15 cellular contexts compared by ENCODE assay signal in genomic region chr2:215764441-215765048, GRCh38.
DNase-seq lines count a peak whose midpoint lies in the region; ATAC-seq and TF ChIP-seq lines count a peak whose summit lies in the region.
"Had no signal": no experiment of that assay in that cellular context is flagged by ENCODE, and none has a peak within 500 bp of the region (broad histone marks: within the 10 kb centered on the region; RNA-seq: fewer than 3 reads in every experiment).

No MANE protein-coding gene starts in this region.

- in situ Hi-C loops in G401 (cut with HindIII; ENCODE audit: low sequenced_read_pairs) = no loop called here

- no peaks in the 10 kb centered on the region for H3K27me3 ChIP-seq in trophoblast cell (ENCODE audit: insufficient read depth, low read length)

- H2BK12ac ChIP-seq in trophoblast cell (ENCODE audit: low read length) = peak overlapping the region; percentile 5

- H3K9me3 ChIP-seq in trophoblast cell (ENCODE audit: insufficient read depth, low read depth, low read length) = no peaks in the 10 kb centered on the region

- H3K4me3 ChIP-seq in trophoblast cell (ENCODE audit: low read depth, low read length) = no peak overlapping the region
- H3K4me3 ChIP-seq: spleen had no signal

- no peak for TF ChIP-seq POLR2A in erythroblast (IDR thresholded peaks at IDR 0.05; ENCODE audit: low read length)

- peak overlapping the region; percentile 46 for H4K91ac ChIP-seq in trophoblast cell (ENCODE audit: low read depth, low read length)

- H3K79me1 ChIP-seq in trophoblast cell (ENCODE audit: low read length) = peaks cover 15% of the 10 kb centered on the region

- H3K9ac ChIP-seq in trophoblast cell (ENCODE audit: low read length) = no peak overlapping the region

- H3K27ac ChIP-seq in trophoblast cell (ENCODE audit: low read depth, low read length) = peak overlapping the region; percentile 4
- H3K27ac ChIP-seq: HL-60, spleen had no signal

- peak overlapping the region; percentile 9 for H2AK5ac ChIP-seq in trophoblast cell (ENCODE audit: low read length)

- no peaks in the 10 kb centered on the region for H3K79me2 ChIP-seq in trophoblast cell (ENCODE audit: control insufficient read depth, insufficient read depth, low read length, poor library complexity)

- H3K18ac ChIP-seq in trophoblast cell (ENCODE audit: low read length) = no peak overlapping the region

- H3K23ac ChIP-seq in trophoblast cell (ENCODE audit: low read length) = no peak overlapping the region

- H4K12ac ChIP-seq in trophoblast cell (ENCODE audit: low read depth, low read length) = no peak overlapping the region

- no peak overlapping the region for H3K4ac ChIP-seq in trophoblast cell (ENCODE audit: low read depth, low read length)

- no peak overlapping the region for H2AFZ ChIP-seq in trophoblast cell (ENCODE audit: insufficient read depth, low read length, poor library complexity)

- WGBS in trophoblast cell (ENCODE audit: extremely low coverage, insufficient coverage, insufficient read length) = no CpG with 5 or more reads among the region's 1 CpG

- no peak overlapping the region for H3K4me2 ChIP-seq in trophoblast cell (ENCODE audit: low read length)

- H4K8ac ChIP-seq in trophoblast cell (ENCODE audit: low read depth, low read length) = no peak overlapping the region

- H3K4me1 ChIP-seq in trophoblast cell (ENCODE audit: control insufficient read depth in 1 of 2, insufficient read depth in 2 of 2, low read length in 2 of 2) = peaks cover 7 to 9% of the 10 kb centered on the region in 2 experiments
- H3K4me1 ChIP-seq: spleen had no signal

- H3K36me3 ChIP-seq in trophoblast cell (ENCODE audit: control insufficient read depth in 1 of 2, insufficient read depth in 2 of 2, low read length in 2 of 2) = no peaks in the 10 kb centered on the region
- H3K36me3 ChIP-seq: spleen had no signal

- no peak for ATAC-seq in GM18873 (IDR thresholded peaks at IDR 0.05; ENCODE audit: low FRiP score, unreplicated experiment)
- no peak for ATAC-seq in HG03354 (IDR thresholded peaks at IDR 0.05; ENCODE audit: poor library complexity, severe bottlenecking, unreplicated experiment)

- H2BK5ac ChIP-seq in trophoblast cell (ENCODE audit: low read depth, low read length, poor library complexity) = peak overlapping the region; percentile 13

- H2BK120ac ChIP-seq in trophoblast cell (ENCODE audit: insufficient read depth, low read length, poor library complexity) = peak overlapping the region; percentile 40

- DNase-seq in GM04504 (ENCODE audit: low read depth) = peak; percentile 86
- peak; percentile 5 for DNase-seq in RKO (ENCODE audit: low spot score)
- DNase-seq in erythroblast (lab: John Stamatoyannopoulos, UW) = peak; percentile 5 to 22
- DNase-seq in trophoblast cell = peak; percentile 12 to 19
- DNase-seq in DMS53 treated with DMSO at 0.1 percent for 48 hours (lab: John Stamatoyannopoulos, UW; ENCODE audit: unreplicated experiment) = no peak
- no peak for DNase-seq in G401 (ENCODE audit: low spot score)
- DNase-seq: activated CD4-positive, alpha-beta T cell treated with anti-CD3 and anti-CD28 coated beads, Interleukin-2, amount 50 U/mL, for 4 hours; Calu3; natural killer cell; NCI-H1105 treated with DMSO at 0.1 percent for 48 hours; NCI-H69; spleen had no signal

- peak overlapping the region; percentile 16 for H3K14ac ChIP-seq in trophoblast cell (ENCODE audit: low read length)

Comparison
In these comparisons a context has a peak if more than half of its experiments do, and no peak if none do; other contexts are left out.
1. DNase-seq: peak in GM04504 (single experiment), RKO (single experiment), erythroblast (2 of 2) and trophoblast cell (2 of 2); none in DMS53 treated with DMSO at 0.1 percent for 48 hours (single experiment) and G401 (single experiment).